ENCODE assay signal across 1 cellular context in the genomic region with DNA sequence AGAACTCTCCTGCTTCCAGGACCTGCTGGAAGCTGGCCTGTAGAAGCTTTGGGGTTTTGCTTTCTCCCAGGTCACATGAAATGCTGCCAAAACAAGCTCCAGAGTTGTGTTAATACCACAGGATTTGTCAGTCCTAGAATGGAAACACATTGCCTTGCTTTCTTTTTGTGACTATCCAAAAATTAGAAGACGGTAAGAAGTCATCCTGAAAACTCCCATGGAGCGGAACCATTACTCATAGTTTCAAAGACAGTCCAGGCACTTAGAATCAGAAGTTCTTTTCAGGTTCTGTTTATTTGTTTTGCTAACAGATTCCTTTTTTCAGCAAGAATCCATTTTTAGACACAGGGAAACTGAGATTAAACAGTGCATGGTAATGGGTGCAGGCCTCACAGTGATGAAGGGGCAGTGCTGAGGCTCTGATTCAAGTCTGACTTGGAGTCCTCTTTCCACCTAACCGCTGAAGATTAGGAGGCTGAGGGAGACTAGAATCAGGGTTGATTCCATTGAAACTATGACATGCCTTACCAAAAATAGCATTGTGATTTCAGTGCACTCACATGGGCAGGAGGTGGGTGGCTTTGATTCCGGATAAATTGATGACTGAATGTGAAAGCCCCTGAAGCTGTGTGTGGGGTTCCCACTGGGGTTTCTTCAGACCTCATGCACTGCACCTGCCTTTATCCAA.
TF ChIP-seq lines count a peak whose summit lies in the region.

No MANE protein-coding gene starts in this region.

TF ChIP-seq in GM12878, 131 proteins besides CTCF, POLR2A, EP300 and RAD21 (continued from another document and continues in another):
- TF ChIP-seq, protein P1, sequence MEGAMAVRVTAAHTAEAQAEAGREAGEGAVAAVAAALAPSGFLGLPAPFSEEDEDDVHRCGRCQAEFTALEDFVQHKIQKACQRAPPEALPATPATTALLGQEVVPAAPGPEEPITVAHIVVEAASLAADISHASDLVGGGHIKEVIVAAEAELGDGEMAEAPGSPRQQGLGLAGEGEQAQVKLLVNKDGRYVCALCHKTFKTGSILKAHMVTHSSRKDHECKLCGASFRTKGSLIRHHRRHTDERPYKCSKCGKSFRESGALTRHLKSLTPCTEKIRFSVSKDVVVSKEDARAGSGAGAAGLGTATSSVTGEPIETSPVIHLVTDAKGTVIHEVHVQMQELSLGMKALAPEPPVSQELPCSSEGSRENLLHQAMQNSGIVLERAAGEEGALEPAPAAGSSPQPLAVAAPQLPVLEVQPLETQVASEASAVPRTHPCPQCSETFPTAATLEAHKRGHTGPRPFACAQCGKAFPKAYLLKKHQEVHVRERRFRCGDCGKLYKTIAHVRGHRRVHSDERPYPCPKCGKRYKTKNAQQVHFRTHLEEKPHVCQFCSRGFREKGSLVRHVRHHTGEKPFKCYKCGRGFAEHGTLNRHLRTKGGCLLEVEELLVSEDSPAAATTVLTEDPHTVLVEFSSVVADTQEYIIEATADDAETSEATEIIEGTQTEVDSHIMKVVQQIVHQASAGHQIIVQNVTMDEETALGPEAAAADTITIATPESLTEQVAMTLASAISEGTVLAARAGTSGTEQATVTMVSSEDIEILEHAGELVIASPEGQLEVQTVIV (IDR thresholded peaks at IDR 0.05; ENCODE audit: borderline replicate concordance, partially characterized antibody): no peak
- TF ChIP-seq SIN3A (IDR thresholded peaks at IDR 0.05; ENCODE audit: low read depth, low read length) (no peak), IRF4 (IDR thresholded peaks at IDR 0.05; ENCODE audit: low read depth, low read length) (peak; percentile 92), CBX3 (IDR thresholded peaks at IDR 0.05; ENCODE audit: borderline replicate concordance, low read depth) (no peak), MEF2A (IDR thresholded peaks at IDR 0.05; ENCODE audit: insufficient read depth, low read depth, low read length) (peak; percentile 99), RUNX3 (IDR thresholded peaks at IDR 0.05; ENCODE audit: low read length) (peak; percentile 93), YBX1 (IDR thresholded peaks at IDR 0.05) (no peak), EED (IDR thresholded peaks at IDR 0.05; ENCODE audit: low read depth) (peak; percentile 100), ZZZ3 (IDR thresholded peaks at IDR 0.05; ENCODE audit: control insufficient read depth, insufficient read length, low read depth) (no peak), KAT2A (conservative IDR thresholded peaks at IDR 0.05; ENCODE audit: control insufficient read depth, low read depth, low read length) (no peak), MTA3 (IDR thresholded peaks at IDR 0.05; ENCODE audit: borderline replicate concordance, low read length) (peak; percentile 86), SMARCA5 (IDR thresholded peaks at IDR 0.05) (no peak), LARP7 (IDR thresholded peaks at IDR 0.05) (no peak), NRF1 (conservative IDR thresholded peaks at IDR 0.05; ENCODE audit: low read depth, low read length) (no peak), ESRRA (IDR thresholded peaks at IDR 0.05; ENCODE audit: low read length) (no peak), RFX5 (IDR thresholded peaks at IDR 0.05; ENCODE audit: low read depth, low read length) (no peak), TAF1 (IDR thresholded peaks at IDR 0.05; ENCODE audit: borderline replicate concordance, low read depth, low read length) (no peak), BMI1 (IDR thresholded peaks at IDR 0.05; ENCODE audit: borderline replicate concordance) (no peak), KDM1A (IDR thresholded peaks at IDR 0.05; ENCODE audit: borderline replicate concordance) (no peak), NR2C2 (IDR thresholded peaks at IDR 0.05; ENCODE audit: borderline replicate concordance, control insufficient read depth, insufficient read length, low read depth) (no peak), BACH1 (IDR thresholded peaks at IDR 0.05; ENCODE audit: borderline replicate concordance) (0 out of 2 replicates have a peak, but pooled peaks have one; percentile 64), CEBPB (IDR thresholded peaks at IDR 0.05; ENCODE audit: borderline replicate concordance in 1 of 2, low read depth in 2 of 2, low read length in 2 of 2) (peak in 1 of 2 experiments; percentile 93; a peak in 1 of 4 replicates), GATAD2B (conservative IDR thresholded peaks at IDR 0.05; ENCODE audit: low read depth) (peak; percentile 73; the same call in 1 of the 2 replicates), MXI1 (IDR thresholded peaks at IDR 0.05; ENCODE audit: low read depth, low read length) (no peak), HDAC6 (IDR thresholded peaks at IDR 0.05; ENCODE audit: unreplicated experiment) (no peak), BHLHE40 (IDR thresholded peaks at IDR 0.05; ENCODE audit: borderline replicate concordance in 1 of 2, low read depth in 2 of 2, low read length in 1 of 2) (peak in 1 of 2 experiments; percentile 61; a peak in 2 of 4 replicates), TCF12 (IDR thresholded peaks at IDR 0.05; ENCODE audit: low read depth, low read length) (peak; percentile 97), ZNF24 (IDR thresholded peaks at IDR 0.05) (no peak), KLF5 (IDR thresholded peaks at IDR 0.05; ENCODE audit: partially characterized antibody) (no peak), MYB (IDR thresholded peaks at IDR 0.05; ENCODE audit: borderline replicate concordance, low read depth, low read length) (no peak), SRF (IDR thresholded peaks at IDR 0.05; ENCODE audit: low read depth in 2 of 2, low read length in 2 of 2) (peak in 1 of 2 experiments; percentile 69; a peak in 1 of 4 replicates), DPF2 (IDR thresholded peaks at IDR 0.05) (peak; percentile 86), NFYA (IDR thresholded peaks at IDR 0.05; ENCODE audit: borderline replicate concordance, low read depth, low read length) (no peak), STAT1 (conservative IDR thresholded peaks at IDR 0.05) (no peak), CREB1 (IDR thresholded peaks at IDR 0.05; ENCODE audit: low read depth) (peak; percentile 70; the same call in 1 of the 2 replicates)
- TF ChIP-seq, protein P2, sequence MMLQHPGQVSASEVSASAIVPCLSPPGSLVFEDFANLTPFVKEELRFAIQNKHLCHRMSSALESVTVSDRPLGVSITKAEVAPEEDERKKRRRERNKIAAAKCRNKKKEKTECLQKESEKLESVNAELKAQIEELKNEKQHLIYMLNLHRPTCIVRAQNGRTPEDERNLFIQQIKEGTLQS (IDR thresholded peaks at IDR 0.05; ENCODE audit: borderline replicate concordance, extremely low read depth, low read depth, low read length): no peak
- TF ChIP-seq, protein P3, sequence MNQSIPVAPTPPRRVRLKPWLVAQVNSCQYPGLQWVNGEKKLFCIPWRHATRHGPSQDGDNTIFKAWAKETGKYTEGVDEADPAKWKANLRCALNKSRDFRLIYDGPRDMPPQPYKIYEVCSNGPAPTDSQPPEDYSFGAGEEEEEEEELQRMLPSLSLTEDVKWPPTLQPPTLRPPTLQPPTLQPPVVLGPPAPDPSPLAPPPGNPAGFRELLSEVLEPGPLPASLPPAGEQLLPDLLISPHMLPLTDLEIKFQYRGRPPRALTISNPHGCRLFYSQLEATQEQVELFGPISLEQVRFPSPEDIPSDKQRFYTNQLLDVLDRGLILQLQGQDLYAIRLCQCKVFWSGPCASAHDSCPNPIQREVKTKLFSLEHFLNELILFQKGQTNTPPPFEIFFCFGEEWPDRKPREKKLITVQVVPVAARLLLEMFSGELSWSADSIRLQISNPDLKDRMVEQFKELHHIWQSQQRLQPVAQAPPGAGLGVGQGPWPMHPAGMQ (IDR thresholded peaks at IDR 0.05; ENCODE audit: borderline replicate concordance): no peak
- TF ChIP-seq, protein P4, sequence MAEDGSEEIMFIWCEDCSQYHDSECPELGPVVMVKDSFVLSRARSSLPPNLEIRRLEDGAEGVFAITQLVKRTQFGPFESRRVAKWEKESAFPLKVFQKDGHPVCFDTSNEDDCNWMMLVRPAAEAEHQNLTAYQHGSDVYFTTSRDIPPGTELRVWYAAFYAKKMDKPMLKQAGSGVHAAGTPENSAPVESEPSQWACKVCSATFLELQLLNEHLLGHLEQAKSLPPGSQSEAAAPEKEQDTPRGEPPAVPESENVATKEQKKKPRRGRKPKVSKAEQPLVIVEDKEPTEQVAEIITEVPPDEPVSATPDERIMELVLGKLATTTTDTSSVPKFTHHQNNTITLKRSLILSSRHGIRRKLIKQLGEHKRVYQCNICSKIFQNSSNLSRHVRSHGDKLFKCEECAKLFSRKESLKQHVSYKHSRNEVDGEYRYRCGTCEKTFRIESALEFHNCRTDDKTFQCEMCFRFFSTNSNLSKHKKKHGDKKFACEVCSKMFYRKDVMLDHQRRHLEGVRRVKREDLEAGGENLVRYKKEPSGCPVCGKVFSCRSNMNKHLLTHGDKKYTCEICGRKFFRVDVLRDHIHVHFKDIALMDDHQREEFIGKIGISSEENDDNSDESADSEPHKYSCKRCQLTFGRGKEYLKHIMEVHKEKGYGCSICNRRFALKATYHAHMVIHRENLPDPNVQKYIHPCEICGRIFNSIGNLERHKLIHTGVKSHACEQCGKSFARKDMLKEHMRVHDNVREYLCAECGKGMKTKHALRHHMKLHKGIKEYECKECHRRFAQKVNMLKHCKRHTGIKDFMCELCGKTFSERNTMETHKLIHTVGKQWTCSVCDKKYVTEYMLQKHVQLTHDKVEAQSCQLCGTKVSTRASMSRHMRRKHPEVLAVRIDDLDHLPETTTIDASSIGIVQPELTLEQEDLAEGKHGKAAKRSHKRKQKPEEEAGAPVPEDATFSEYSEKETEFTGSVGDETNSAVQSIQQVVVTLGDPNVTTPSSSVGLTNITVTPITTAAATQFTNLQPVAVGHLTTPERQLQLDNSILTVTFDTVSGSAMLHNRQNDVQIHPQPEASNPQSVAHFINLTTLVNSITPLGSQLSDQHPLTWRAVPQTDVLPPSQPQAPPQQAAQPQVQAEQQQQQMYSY (CRISPR knock-in tag; IDR thresholded peaks at IDR 0.05): no peak
- TF ChIP-seq, protein P5, sequence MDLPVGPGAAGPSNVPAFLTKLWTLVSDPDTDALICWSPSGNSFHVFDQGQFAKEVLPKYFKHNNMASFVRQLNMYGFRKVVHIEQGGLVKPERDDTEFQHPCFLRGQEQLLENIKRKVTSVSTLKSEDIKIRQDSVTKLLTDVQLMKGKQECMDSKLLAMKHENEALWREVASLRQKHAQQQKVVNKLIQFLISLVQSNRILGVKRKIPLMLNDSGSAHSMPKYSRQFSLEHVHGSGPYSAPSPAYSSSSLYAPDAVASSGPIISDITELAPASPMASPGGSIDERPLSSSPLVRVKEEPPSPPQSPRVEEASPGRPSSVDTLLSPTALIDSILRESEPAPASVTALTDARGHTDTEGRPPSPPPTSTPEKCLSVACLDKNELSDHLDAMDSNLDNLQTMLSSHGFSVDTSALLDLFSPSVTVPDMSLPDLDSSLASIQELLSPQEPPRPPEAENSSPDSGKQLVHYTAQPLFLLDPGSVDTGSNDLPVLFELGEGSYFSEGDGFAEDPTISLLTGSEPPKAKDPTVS (IDR thresholded peaks at IDR 0.05; ENCODE audit: low read depth, low read length): no peak
- TF ChIP-seq, protein P6, sequence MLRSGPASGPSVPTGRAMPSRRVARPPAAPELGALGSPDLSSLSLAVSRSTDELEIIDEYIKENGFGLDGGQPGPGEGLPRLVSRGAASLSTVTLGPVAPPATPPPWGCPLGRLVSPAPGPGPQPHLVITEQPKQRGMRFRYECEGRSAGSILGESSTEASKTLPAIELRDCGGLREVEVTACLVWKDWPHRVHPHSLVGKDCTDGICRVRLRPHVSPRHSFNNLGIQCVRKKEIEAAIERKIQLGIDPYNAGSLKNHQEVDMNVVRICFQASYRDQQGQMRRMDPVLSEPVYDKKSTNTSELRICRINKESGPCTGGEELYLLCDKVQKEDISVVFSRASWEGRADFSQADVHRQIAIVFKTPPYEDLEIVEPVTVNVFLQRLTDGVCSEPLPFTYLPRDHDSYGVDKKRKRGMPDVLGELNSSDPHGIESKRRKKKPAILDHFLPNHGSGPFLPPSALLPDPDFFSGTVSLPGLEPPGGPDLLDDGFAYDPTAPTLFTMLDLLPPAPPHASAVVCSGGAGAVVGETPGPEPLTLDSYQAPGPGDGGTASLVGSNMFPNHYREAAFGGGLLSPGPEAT (IDR thresholded peaks at IDR 0.05; ENCODE audit: low read depth): peak; percentile 79
- TF ChIP-seq, protein P7, sequence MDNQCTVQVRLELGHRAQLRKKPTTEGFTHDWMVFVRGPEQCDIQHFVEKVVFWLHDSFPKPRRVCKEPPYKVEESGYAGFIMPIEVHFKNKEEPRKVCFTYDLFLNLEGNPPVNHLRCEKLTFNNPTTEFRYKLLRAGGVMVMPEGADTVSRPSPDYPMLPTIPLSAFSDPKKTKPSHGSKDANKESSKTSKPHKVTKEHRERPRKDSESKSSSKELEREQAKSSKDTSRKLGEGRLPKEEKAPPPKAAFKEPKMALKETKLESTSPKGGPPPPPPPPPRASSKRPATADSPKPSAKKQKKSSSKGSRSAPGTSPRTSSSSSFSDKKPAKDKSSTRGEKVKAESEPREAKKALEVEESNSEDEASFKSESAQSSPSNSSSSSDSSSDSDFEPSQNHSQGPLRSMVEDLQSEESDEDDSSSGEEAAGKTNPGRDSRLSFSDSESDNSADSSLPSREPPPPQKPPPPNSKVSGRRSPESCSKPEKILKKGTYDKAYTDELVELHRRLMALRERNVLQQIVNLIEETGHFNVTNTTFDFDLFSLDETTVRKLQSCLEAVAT (IDR thresholded peaks at IDR 0.05): no peak
- TF ChIP-seq, protein P8, sequence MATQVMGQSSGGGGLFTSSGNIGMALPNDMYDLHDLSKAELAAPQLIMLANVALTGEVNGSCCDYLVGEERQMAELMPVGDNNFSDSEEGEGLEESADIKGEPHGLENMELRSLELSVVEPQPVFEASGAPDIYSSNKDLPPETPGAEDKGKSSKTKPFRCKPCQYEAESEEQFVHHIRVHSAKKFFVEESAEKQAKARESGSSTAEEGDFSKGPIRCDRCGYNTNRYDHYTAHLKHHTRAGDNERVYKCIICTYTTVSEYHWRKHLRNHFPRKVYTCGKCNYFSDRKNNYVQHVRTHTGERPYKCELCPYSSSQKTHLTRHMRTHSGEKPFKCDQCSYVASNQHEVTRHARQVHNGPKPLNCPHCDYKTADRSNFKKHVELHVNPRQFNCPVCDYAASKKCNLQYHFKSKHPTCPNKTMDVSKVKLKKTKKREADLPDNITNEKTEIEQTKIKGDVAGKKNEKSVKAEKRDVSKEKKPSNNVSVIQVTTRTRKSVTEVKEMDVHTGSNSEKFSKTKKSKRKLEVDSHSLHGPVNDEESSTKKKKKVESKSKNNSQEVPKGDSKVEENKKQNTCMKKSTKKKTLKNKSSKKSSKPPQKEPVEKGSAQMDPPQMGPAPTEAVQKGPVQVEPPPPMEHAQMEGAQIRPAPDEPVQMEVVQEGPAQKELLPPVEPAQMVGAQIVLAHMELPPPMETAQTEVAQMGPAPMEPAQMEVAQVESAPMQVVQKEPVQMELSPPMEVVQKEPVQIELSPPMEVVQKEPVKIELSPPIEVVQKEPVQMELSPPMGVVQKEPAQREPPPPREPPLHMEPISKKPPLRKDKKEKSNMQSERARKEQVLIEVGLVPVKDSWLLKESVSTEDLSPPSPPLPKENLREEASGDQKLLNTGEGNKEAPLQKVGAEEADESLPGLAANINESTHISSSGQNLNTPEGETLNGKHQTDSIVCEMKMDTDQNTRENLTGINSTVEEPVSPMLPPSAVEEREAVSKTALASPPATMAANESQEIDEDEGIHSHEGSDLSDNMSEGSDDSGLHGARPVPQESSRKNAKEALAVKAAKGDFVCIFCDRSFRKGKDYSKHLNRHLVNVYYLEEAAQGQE (IDR thresholded peaks at IDR 0.05; ENCODE audit: low read depth, low read length): no peak
- TF ChIP-seq, protein P9, sequence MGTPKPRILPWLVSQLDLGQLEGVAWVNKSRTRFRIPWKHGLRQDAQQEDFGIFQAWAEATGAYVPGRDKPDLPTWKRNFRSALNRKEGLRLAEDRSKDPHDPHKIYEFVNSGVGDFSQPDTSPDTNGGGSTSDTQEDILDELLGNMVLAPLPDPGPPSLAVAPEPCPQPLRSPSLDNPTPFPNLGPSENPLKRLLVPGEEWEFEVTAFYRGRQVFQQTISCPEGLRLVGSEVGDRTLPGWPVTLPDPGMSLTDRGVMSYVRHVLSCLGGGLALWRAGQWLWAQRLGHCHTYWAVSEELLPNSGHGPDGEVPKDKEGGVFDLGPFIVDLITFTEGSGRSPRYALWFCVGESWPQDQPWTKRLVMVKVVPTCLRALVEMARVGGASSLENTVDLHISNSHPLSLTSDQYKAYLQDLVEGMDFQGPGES (IDR thresholded peaks at IDR 0.05): no peak
